Comparison of ENCODE assay signal across 21 cellular contexts in genomic region chr16:49455991-49456745, GRCh38.
"Had no signal": no experiment of that assay in that cellular context is flagged by ENCODE, and none has a peak within 500 bp of the region (broad histone marks: within the 10 kb centered on the region; RNA-seq: fewer than 3 reads in every experiment).

No MANE protein-coding gene starts in this region.

- ATAC-seq: activated CD8-positive, alpha-beta T cell treated with anti-CD3 and anti-CD28 coated beads, Interleukin-2, amount 10 ng/mL, durations not matched to agents 7 days and 5 days; heart left ventricle; left ventricle myocardium superior; stimulated activated naive CD8-positive, alpha-beta T cell treated with anti-CD3 and anti-CD28 coated beads, Interleukin-15, Interleukin-2, amounts not matched to agents 100 U/mL and 50 U/mL, for 24 hours; T-cell had no signal

- H3K9me3 Mint-ChIP-seq: central memory CD8-positive, alpha-beta T cell; nephron; T-cell; T-helper 2 cell treated with Interferon-gamma antibody and Interleukin-4, amounts not matched to agents 5 μg/mL and 100 μg/mL, for 36 hours had no signal

- H3K27me3 ChIP-seq: breast epithelium, tibial nerve, uterus had no signal

- H3K27ac ChIP-seq: breast epithelium, epithelial cell of prostate, heart left ventricle, tibial nerve, uterus, VCaP had no signal

- H3K4me1 ChIP-seq: breast epithelium, tibial nerve, uterus had no signal

- H3K4me3 ChIP-seq: breast epithelium, heart left ventricle, tibial nerve, uterus had no signal

- H3K9me3 ChIP-seq: breast epithelium, heart left ventricle, tibial nerve, uterus had no signal

- H3K36me3 Mint-ChIP-seq: activated naive CD8-positive, alpha-beta T cell; T-cell had no signal

- H3K4me1 Mint-ChIP-seq: central memory CD8-positive, alpha-beta T cell had no signal

- H3K36me3 ChIP-seq: breast epithelium, heart left ventricle, tibial nerve, uterus had no signal

- H3K27ac Mint-ChIP-seq: activated CD8-positive, alpha-beta T cell treated with anti-CD3 and anti-CD28 coated beads, Interleukin-2, amount 10 ng/mL, durations not matched to agents 7 days and 5 days; activated naive CD8-positive, alpha-beta T cell; nephron; T-cell; T-helper 2 cell treated with Interferon-gamma antibody and Interleukin-4, amounts not matched to agents 5 μg/mL and 100 μg/mL, for 36 hours had no signal

- H3K27me3 Mint-ChIP-seq: activated naive CD8-positive, alpha-beta T cell had no signal

- H3K4me3 Mint-ChIP-seq: activated CD8-positive, alpha-beta T cell treated with anti-CD3 and anti-CD28 coated beads, Interleukin-2, amount 10 ng/mL, durations not matched to agents 7 days and 5 days; activated naive CD8-positive, alpha-beta T cell; central memory CD8-positive, alpha-beta T cell; nephron; T-cell; T-helper 2 cell treated with Interferon-gamma antibody and Interleukin-4, amounts not matched to agents 5 μg/mL and 100 μg/mL, for 36 hours had no signal

- DNase-seq: activated CD4-positive, alpha-beta T cell treated with anti-CD3 and anti-CD28 coated beads for 1 hour; activated CD4-positive, alpha-beta T cell treated with anti-CD3 and anti-CD28 coated beads, Interleukin-2, amount 50 U/mL, for 1 hour; activated CD8-positive, alpha-beta T cell treated with anti-CD3 and anti-CD28 coated beads, Interleukin-2, amount 10 ng/mL, durations not matched to agents 7 days and 5 days; activated naive CD4-positive, alpha-beta T cell; amniotic stem cell; left ventricle myocardium superior; mammary epithelial cell; stimulated activated CD4-positive, alpha-beta T cell treated with anti-CD3 and anti-CD28 coated beads, Interleukin-4, amount 100 ng/mL, for 1 hour; stimulated activated naive CD8-positive, alpha-beta T cell treated with anti-CD3 and anti-CD28 coated beads, Interleukin-15, Interleukin-2, amounts not matched to agents 100 U/mL and 50 U/mL, for 24 hours; substantia nigra had no signal
